Comparison of ENCODE assay signal across 12 cellular contexts in genomic region chr3:21041621-21042020, GRCh38.
"Had no signal": no experiment of that assay in that cellular context is flagged by ENCODE, and none has a peak within 500 bp of the region (broad histone marks: within the 10 kb centered on the region; RNA-seq: fewer than 3 reads in every experiment).

No MANE protein-coding gene starts in this region.

- H3K9me3 ChIP-seq: gastrocnemius medialis, stomach, thoracic aorta had no signal

- DNase-seq: activated CD4-positive, alpha-beta T cell treated with anti-CD3 and anti-CD28 coated beads for 36 hours; activated naive CD4-positive, alpha-beta T cell treated with anti-CD3 and anti-CD28 coated beads for 36 hours; effector memory CD8-positive, alpha-beta T cell; gastrocnemius medialis; left ventricle myocardium superior; mesenchymal stem cell; nephron progenitor cell; stimulated activated CD4-positive, alpha-beta T cell treated with anti-CD3 and anti-CD28 coated beads, Interleukin-4, amount 100 ng/mL, for 4 hours; stomach had no signal

- FAIRE-seq: keratinocyte had no signal

- H3K27ac ChIP-seq: epithelial cell of prostate, gastrocnemius medialis, stomach, thoracic aorta had no signal

- H3K27me3 ChIP-seq: gastrocnemius medialis, stomach had no signal

- H3K36me3 ChIP-seq: gastrocnemius medialis, stomach, thoracic aorta had no signal

- H3K4me3 ChIP-seq: gastrocnemius medialis, stomach, thoracic aorta had no signal

- H3K4me1 ChIP-seq: gastrocnemius medialis, stomach had no signal
